8 cellular contexts compared by ENCODE assay signal in genomic region chr4:77044458-77045124, GRCh38. TPM values are rescaled to one million over a fixed set of nuclear protein-coding genes. Genes with fewer than 3 reads are reported as not detected.
DNase-seq lines count a peak whose midpoint lies in the region; ATAC-seq and TF ChIP-seq lines count a peak whose summit lies in the region.

No MANE protein-coding gene starts in this region.

- H3K4me3 ChIP-seq in MG63 (no peak overlapping the region), astrocyte of the spinal cord (ENCODE audit: low read depth, low read length) (no peak overlapping the region), tibial nerve (no peak overlapping the region)

- in situ Hi-C loops in astrocyte of the spinal cord (cut with HindIII; ENCODE audit: low sequenced_read_pairs) = no loop called here

- no peak for TF ChIP-seq POLR2A in tibial nerve (IDR thresholded peaks at IDR 0.05)

- H3K27me3 ChIP-seq in MG63 (no peaks in the 10 kb centered on the region), tibial nerve (no peaks in the 10 kb centered on the region)

- DNase-seq in NCI-H2196 (lab: John Stamatoyannopoulos, UW; ENCODE audit: unreplicated experiment) = peak; percentile 27
- DNase-seq in NCI-H2196 treated with DMSO at 0.1 percent for 48 hours (lab: John Stamatoyannopoulos, UW; ENCODE audit: unreplicated experiment) = no peak
- DNase-seq in MG63 = peak; percentile 6
- peak; percentile 83 for DNase-seq in astrocyte of the spinal cord (ENCODE audit: low read depth, low spot score)
- no peak for DNase-seq in left lobe of liver (ENCODE audit: low spot score)
- no peak for DNase-seq in tibial nerve (ENCODE audit: low spot score in 2 of 2)
- DNase-seq in activated effector memory CD4-positive, alpha-beta T cell treated with anti-CD3 and anti-CD28 coated beads, Interleukin-2, amount 50 U/mL, for 16 hours = no peak

- peak; percentile 52 for TF ChIP-seq CTCF in astrocyte of the spinal cord (IDR thresholded peaks at IDR 0.05; ENCODE audit: low read depth, low read length)
- peak; percentile 35 to 66 (median 61) for TF ChIP-seq CTCF in tibial nerve (IDR thresholded peaks at IDR 0.05)

- TF ChIP-seq EP300 in tibial nerve (IDR thresholded peaks at IDR 0.05) = no peak

- H3K9me3 ChIP-seq in MG63 (no peaks in the 10 kb centered on the region), tibial nerve (no peaks in the 10 kb centered on the region)

- H3K36me3 ChIP-seq in MG63 (peaks cover 25% of the 10 kb centered on the region), tibial nerve (peaks cover 0 to 32% (median 0%) of the 10 kb centered on the region in 3 donors)

- peak; percentile 59 for ATAC-seq in left lobe of liver
- ATAC-seq in HG02938 (IDR thresholded peaks at IDR 0.05; ENCODE audit: unreplicated experiment) = no peak

- 62 to 63% methylated on average over 4 of the region's 4 CpGs for WGBS in tibial nerve, 2 donors

- H3K27ac ChIP-seq in tibial nerve = peak overlapping the region in 2 of 4 donors; percentile 30 to 62

- peaks cover 0 to 17% (median 0%) of the 10 kb centered on the region in 4 donors for H3K4me1 ChIP-seq in tibial nerve

RNA-seq across cellular contexts. Expression of gene CCNI, which starts 31.2 kb away (rescaled TPM):
- total RNA-seq in MG63 (2014; rRNA removed; shearing (Covaris generic); ENCODE audit: low replicate concordance) = 136 and 165 TPM in 2 replicates
- total RNA-seq in left lobe of liver (56.4 TPM), tibial nerve (100 to 1,000 TPM; 186 to 259 (median 198) TPM)

Comparison
In these comparisons a context has a peak if more than half of its experiments do, and no peak if none do; other contexts are left out.
1. DNase-seq: peak in NCI-H2196 (single experiment), MG63 (single experiment) and astrocyte of the spinal cord (single experiment); none in NCI-H2196 treated with DMSO at 0.1 percent for 48 hours (single experiment), left lobe of liver (single experiment), tibial nerve (0 of 2) and activated effector memory CD4-positive, alpha-beta T cell treated with anti-CD3 and anti-CD28 coated beads, Interleukin-2, amount 50 U/mL, for 16 hours (single experiment).